In the genomic region with DNA sequence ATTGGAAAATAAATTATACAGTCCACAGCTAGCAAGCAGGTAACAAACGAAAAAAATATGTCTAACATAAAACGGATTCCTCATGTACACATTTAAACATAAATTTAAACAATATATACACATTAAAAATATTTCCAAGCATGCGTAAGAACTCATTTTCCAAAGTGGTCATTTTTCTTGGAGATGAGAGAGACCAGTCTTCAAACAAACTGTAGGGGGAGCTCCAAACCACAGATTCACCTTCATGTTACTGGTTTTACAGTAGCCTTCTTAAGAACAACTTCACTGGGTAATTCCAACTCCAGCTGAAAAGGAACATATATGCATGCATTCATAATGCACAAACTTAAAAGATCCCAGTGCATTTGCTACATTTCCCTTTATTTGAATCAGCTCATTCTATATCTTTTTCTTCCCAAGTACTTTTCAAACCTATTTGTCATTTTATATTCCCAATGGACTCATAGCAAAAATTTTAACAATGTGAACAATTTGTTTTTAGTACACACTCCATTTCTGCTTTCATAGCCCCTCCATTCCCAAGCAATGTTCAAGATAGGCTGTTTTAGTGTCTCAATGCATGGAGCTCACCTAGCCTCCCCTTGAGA, we compare ENCODE assay signal across 8 cellular contexts. TPM values are rescaled to one million over a fixed set of nuclear protein-coding genes. Genes with fewer than 3 reads are reported as not detected.
DNase-seq lines count a peak whose midpoint lies in the region; ATAC-seq, FAIRE-seq and TF ChIP-seq lines count a peak whose summit lies in the region.

No MANE protein-coding gene starts in this region.

- FAIRE-seq in D721Med (lab: Jason Lieb, UNC): peak; percentile 70

- H3K36me3 ChIP-seq in ascending aorta (no peaks in the 10 kb centered on the region), thyroid gland (no peaks in the 10 kb centered on the region)

- H3K27me3 ChIP-seq in HL-60 (ENCODE audit: insufficient read depth, poor library complexity, severe bottlenecking): no peaks in the 10 kb centered on the region
- H3K27me3 ChIP-seq in ascending aorta: no peaks in the 10 kb centered on the region
- H3K27me3 ChIP-seq in thyroid gland: no peaks in the 10 kb centered on the region

- intact Hi-C loops in ascending aorta (cut with DNase I): loop anchor here (1.0 to 5.0 kb wide), 2 partner anchors 437 to 508 kb away; no protein-coding TSS in a partner anchor
- intact Hi-C loops in thyroid gland (cut with DNase I): loop anchor here (10.0 kb wide), 2 partner anchors 321 to 511 kb away; a partner anchor contains a TSS

- H3K9me3 ChIP-seq in ascending aorta (no peaks in the 10 kb centered on the region), thyroid gland (no peaks in the 10 kb centered on the region)

- 11 to 12% methylated on average over 3 of the region's 3 CpGs for WGBS in thyroid gland, 2 donors

- TF ChIP-seq POLR2A in thyroid gland (IDR thresholded peaks at IDR 0.05): no peak

- DNase-seq in D721Med (ENCODE audit: insufficient read length, low spot score): no peak
- DNase-seq in HL-60 (ENCODE audit: low read depth in 1 of 2, low spot score in 1 of 2): peak; percentile 63 to 70
- peak; percentile 70 for DNase-seq in NCI-H69 (lab: John Stamatoyannopoulos, UW)
- DNase-seq in ascending aorta (ENCODE audit: low spot score in 2 of 2): no peak
- DNase-seq in iris pigment epithelial cell (ENCODE audit: low read depth): peak; percentile 88
- DNase-seq in thyroid gland: peak in 1 of 2 donors; percentile 8
- no peak for DNase-seq in activated effector memory CD4-positive, alpha-beta T cell treated with anti-CD3 and anti-CD28 coated beads, Interleukin-2, amount 50 U/mL, for 16 hours

- ATAC-seq in HG03039 (IDR thresholded peaks at IDR 0.05; ENCODE audit: unreplicated experiment): no peak

- peak; percentile 90 for TF ChIP-seq CTCF in D721Med (IDR thresholded peaks at IDR 0.05; ENCODE audit: insufficient read depth, missing control alignments)
- TF ChIP-seq CTCF in HL-60 (IDR thresholded peaks at IDR 0.05; ENCODE audit: insufficient read depth, low read length): peak; percentile 60
- peak; percentile 70 to 78 (median 76) for TF ChIP-seq CTCF in ascending aorta (IDR thresholded peaks at IDR 0.05)
- peak; percentile 46 to 84 (median 65) for TF ChIP-seq CTCF in thyroid gland (IDR thresholded peaks at IDR 0.05)

- H3K4me1 ChIP-seq in ascending aorta (peaks cover 0 to 4% of the 10 kb centered on the region in 2 donors), thyroid gland (no peaks in the 10 kb centered on the region)

- H3K4me3 ChIP-seq in HL-60 (replicated peaks; ENCODE audit: insufficient read depth, low read length) (no peak overlapping the region), ascending aorta (no peak overlapping the region), thyroid gland (replicated peaks in 1 of 3) (no peak overlapping the region)

- H3K27ac ChIP-seq in HL-60 (replicated peaks) (no peak overlapping the region), ascending aorta (no peak overlapping the region), thyroid gland (no peak overlapping the region)

RNA-seq across cellular contexts. Expression of a gene that starts 4.7 kb away (rescaled TPM):
- 36.4 TPM for total RNA-seq in ascending aorta
- 10 to 100 TPM; 31.9 to 45.2 (median 36.6) TPM for total RNA-seq in thyroid gland

RNA-seq across cellular contexts. Expression of a gene that starts 40.0 kb away (rescaled TPM):
- total RNA-seq in ascending aorta (not detected), thyroid gland (not detected)

RNA-seq across cellular contexts. Expression of a gene that starts 44.1 kb away (rescaled TPM):
- total RNA-seq in ascending aorta: 24.6 TPM
- total RNA-seq in thyroid gland: 10 to 100 TPM; 22.2 to 40.0 (median 31.0) TPM

Comparison
In these comparisons a context has a peak if more than half of its experiments do, and no peak if none do; other contexts are left out.
1. DNase-seq: peak in HL-60 (2 of 2), NCI-H69 (single experiment) and iris pigment epithelial cell (single experiment); none in D721Med (single experiment), ascending aorta (0 of 2) and activated effector memory CD4-positive, alpha-beta T cell treated with anti-CD3 and anti-CD28 coated beads, Interleukin-2, amount 50 U/mL, for 16 hours (single experiment).
2. Peak in every context shown above with its lines, with median percentiles within 50 percentile points of each other: CTCF ChIP-seq.